Comparison of ENCODE assay signal across 1 cellular context in genomic region chr15:41495736-41496599, GRCh38.
A peak's percentile ranks its signal among the peaks of the same experiment; 100 is the strongest.
TF ChIP-seq lines count a peak whose summit lies in the region.

No MANE protein-coding gene starts in this region.

TF ChIP-seq in HepG2, 621 proteins besides CTCF, POLR2A, EP300 and RAD21 (continued from another document and continues in another):
- TF ChIP-seq ZBTB49 (CRISPR knock-in tag; IDR thresholded peaks at IDR 0.05; ENCODE audit: borderline replicate concordance) (no peak), ZNF766 (CRISPR knock-in tag; IDR thresholded peaks at IDR 0.05; ENCODE audit: borderline replicate concordance) (peak; percentile 64; the same call in 1 of the 2 replicates), PTBP1 (IDR thresholded peaks at IDR 0.05; ENCODE audit: low read depth, low read length, poor library complexity, severe bottlenecking) (no peak), SOX13 (IDR thresholded peaks at IDR 0.05) (no peak), SOX13 (CRISPR knock-in tag; conservative IDR thresholded peaks at IDR 0.05 in 1 of 2, IDR thresholded peaks at IDR 0.05 in 1 of 2) (peak in 1 of 2 experiments; percentile 59; a peak in 2 of 4 replicates), ZNF350 (CRISPR knock-in tag; IDR thresholded peaks at IDR 0.05; ENCODE audit: borderline replicate concordance, low read depth) (peak; percentile 89), RBFOX2 (IDR thresholded peaks at IDR 0.05; ENCODE audit: low read depth, low read length) (peak; percentile 83), ZNF256 (CRISPR knock-in tag; conservative IDR thresholded peaks at IDR 0.05) (no peak), NFE2L2 (IDR thresholded peaks at IDR 0.05; ENCODE audit: low read length) (no peak), TSC22D2 (CRISPR knock-in tag; IDR thresholded peaks at IDR 0.05; ENCODE audit: borderline replicate concordance) (0 out of 2 replicates have a peak, but pooled peaks have one; percentile 40), CERS6 (CRISPR knock-in tag; IDR thresholded peaks at IDR 0.05) (no peak), ZNF670 (CRISPR knock-in tag; IDR thresholded peaks at IDR 0.05; ENCODE audit: borderline replicate concordance) (no peak), ZNF782 (CRISPR knock-in tag; IDR thresholded peaks at IDR 0.05; ENCODE audit: borderline replicate concordance) (no peak), ZNF10 (CRISPR knock-in tag; IDR thresholded peaks at IDR 0.05; ENCODE audit: borderline replicate concordance, low read depth) (no peak), SCMH1 (CRISPR knock-in tag; IDR thresholded peaks at IDR 0.05; ENCODE audit: borderline replicate concordance) (no peak), AFF4 (CRISPR knock-in tag; IDR thresholded peaks at IDR 0.05) (peak; percentile 80; the same call in 1 of the 2 replicates), JARID2 (CRISPR knock-in tag; IDR thresholded peaks at IDR 0.05; ENCODE audit: insufficient replicate concordance) (no peak), ZNF343 (CRISPR knock-in tag; IDR thresholded peaks at IDR 0.05) (0 out of 2 replicates have a peak, but pooled peaks have one; percentile 47), ZBTB43 (CRISPR knock-in tag; conservative IDR thresholded peaks at IDR 0.05) (peak; percentile 84), NR2C2 (CRISPR knock-in tag; IDR thresholded peaks at IDR 0.05; ENCODE audit: borderline replicate concordance) (peak; percentile 63), MTF2 (CRISPR knock-in tag; IDR thresholded peaks at IDR 0.05; ENCODE audit: borderline replicate concordance) (no peak), ATF3 (CRISPR knock-in tag; IDR thresholded peaks at IDR 0.05) (no peak), ZBTB40 (IDR thresholded peaks at IDR 0.05) (no peak), ZBTB40 (CRISPR knock-in tag; IDR thresholded peaks at IDR 0.05) (peak; percentile 91), ZNF746 (CRISPR knock-in tag; IDR thresholded peaks at IDR 0.05) (peak; percentile 91), REL (CRISPR knock-in tag; conservative IDR thresholded peaks at IDR 0.05) (peak; percentile 57; the same call in 1 of the 2 replicates), GMEB2 (CRISPR knock-in tag; IDR thresholded peaks at IDR 0.05; ENCODE audit: low read depth) (no peak), ZNF329 (CRISPR knock-in tag; IDR thresholded peaks at IDR 0.05; ENCODE audit: low read depth) (peak; percentile 88)
